Comparison of ENCODE assay signal across 16 cellular contexts in genomic region chr9:128627906-128628305, GRCh38. TPM values are rescaled to one million over a fixed set of nuclear protein-coding genes. Genes with fewer than 3 reads are reported as not detected.
DNase-seq lines count a peak whose midpoint lies in the region; ATAC-seq and TF ChIP-seq lines count a peak whose summit lies in the region.
"Had no signal": no experiment of that assay in that cellular context is flagged by ENCODE, and none has a peak within 500 bp of the region (broad histone marks: within the 10 kb centered on the region; RNA-seq: fewer than 3 reads in every experiment).

No MANE protein-coding gene starts in this region.

- H3K4me1 Mint-ChIP-seq in activated T-helper 17 cell treated with anti-CD3 and anti-CD28 coated beads, Interleukin-2, amount 50 U/mL, for 72 hours = no peaks in the 10 kb centered on the region
- H3K4me1 Mint-ChIP-seq in progenitor cell of endocrine pancreas (ENCODE audit: low read depth) = no peaks in the 10 kb centered on the region
- no peaks in the 10 kb centered on the region for H3K4me1 Mint-ChIP-seq in activated CD4-positive, alpha-beta T cell treated with anti-CD3 and anti-CD28 coated beads for 36 hours
- H3K4me1 Mint-ChIP-seq: activated CD4-positive, alpha-beta memory T cell treated with anti-CD3 and anti-CD28 coated beads, Interleukin-2, amount 10 ng/mL, durations not matched to agents 7 days and 5 days had no signal

- H3K36me3 Mint-ChIP-seq in activated T-helper 17 cell treated with anti-CD3 and anti-CD28 coated beads, Interleukin-2, amount 50 U/mL, for 72 hours (ENCODE audit: low read depth) = peaks cover 97% of the 10 kb centered on the region
- H3K36me3 Mint-ChIP-seq in progenitor cell of endocrine pancreas (ENCODE audit: insufficient read depth) = peaks cover 25% of the 10 kb centered on the region
- H3K36me3 Mint-ChIP-seq in activated CD4-positive, alpha-beta T cell treated with anti-CD3 and anti-CD28 coated beads for 36 hours (ENCODE audit: low read depth) = peaks cover 41% of the 10 kb centered on the region

- no peak overlapping the region for H3K4me3 Mint-ChIP-seq in activated T-helper 17 cell treated with anti-CD3 and anti-CD28 coated beads, Interleukin-2, amount 50 U/mL, for 72 hours
- no peak overlapping the region for H3K4me3 Mint-ChIP-seq in progenitor cell of endocrine pancreas (ENCODE audit: low read depth)
- no peak overlapping the region for H3K4me3 Mint-ChIP-seq in activated CD4-positive, alpha-beta T cell treated with anti-CD3 and anti-CD28 coated beads for 36 hours
- H3K4me3 Mint-ChIP-seq: activated CD4-positive, alpha-beta memory T cell treated with anti-CD3 and anti-CD28 coated beads, Interleukin-2, amount 10 ng/mL, durations not matched to agents 7 days and 5 days; type B pancreatic cell had no signal

- POLR2A ChIA-PET in activated CD4-positive, alpha-beta T cell treated with anti-CD3 and anti-CD28 coated beads for 36 hours (lab: Charles Lee) = no interaction called here

- CTCF ChIA-PET in activated CD4-positive, alpha-beta T cell treated with anti-CD3 and anti-CD28 coated beads for 36 hours (lab: Charles Lee) = no interaction called here

- intact Hi-C loops in Right ventricle myocardium superior (cut with DNase I) = no loop called here
- intact Hi-C loops in activated CD4-positive, alpha-beta T cell treated with anti-CD3 and anti-CD28 coated beads for 36 hours (cut with DNase I, micrococcal nuclease) = no loop called here

- no peak for ATAC-seq in activated T-helper 17 cell treated with anti-CD3 and anti-CD28 coated beads, Interleukin-2, amount 50 U/mL, for 72 hours (replicated peaks)
- peak; percentile 2 for ATAC-seq in Right ventricle myocardium superior (ENCODE audit: poor library complexity)
- ATAC-seq in HG03095 (IDR thresholded peaks at IDR 0.05; ENCODE audit: unreplicated experiment) = no peak
- ATAC-seq in activated CD4-positive, alpha-beta T cell treated with anti-CD3 and anti-CD28 coated beads for 36 hours = no peak
- ATAC-seq in GM21619 (IDR thresholded peaks at IDR 0.05; ENCODE audit: unreplicated experiment) = no peak

- peak overlapping the region; percentile 40 for H3K27ac ChIP-seq in 22Rv1
- H3K27ac ChIP-seq: brain microvascular endothelial cell, SJCRH30 had no signal

- DNase-seq in Right ventricle myocardium superior = no peak
- no peak for DNase-seq in progenitor cell of endocrine pancreas (ENCODE audit: low spot score, unreplicated experiment)
- DNase-seq in GOT3 (lab: John Stamatoyannopoulos, UW) = no peak
- no peak for DNase-seq in activated CD4-positive, alpha-beta T cell treated with anti-CD3 and anti-CD28 coated beads for 36 hours
- DNase-seq: activated CD4-positive, alpha-beta memory T cell treated with anti-CD3 and anti-CD28 coated beads, Interleukin-2, amount 10 ng/mL, durations not matched to agents 7 days and 5 days; activated effector memory CD4-positive, alpha-beta T cell treated with anti-CD3 and anti-CD28 coated beads, Interleukin-2, amount 50 U/mL, for 16 hours; brain microvascular endothelial cell; glutamatergic neuron; SJCRH30; stimulated activated CD4-positive, alpha-beta T cell treated with anti-CD3 and anti-CD28 coated beads, Interleukin-1b, Interleukin-23, amount 100 ng/mL, for 48 hours; T1000 had no signal

- no peak for TF ChIP-seq CTCF in 22Rv1 (IDR thresholded peaks at IDR 0.05)
- TF ChIP-seq CTCF in progenitor cell of endocrine pancreas (IDR thresholded peaks at IDR 0.05; ENCODE audit: unreplicated experiment) = no peak

- no peaks in the 10 kb centered on the region for H3K27me3 Mint-ChIP-seq in activated T-helper 17 cell treated with anti-CD3 and anti-CD28 coated beads, Interleukin-2, amount 50 U/mL, for 72 hours
- H3K27me3 Mint-ChIP-seq in progenitor cell of endocrine pancreas = no peaks in the 10 kb centered on the region
- no peaks in the 10 kb centered on the region for H3K27me3 Mint-ChIP-seq in activated CD4-positive, alpha-beta T cell treated with anti-CD3 and anti-CD28 coated beads for 36 hours
- H3K27me3 Mint-ChIP-seq: activated CD4-positive, alpha-beta memory T cell treated with anti-CD3 and anti-CD28 coated beads, Interleukin-2, amount 10 ng/mL, durations not matched to agents 7 days and 5 days; type B pancreatic cell had no signal

- H3K27ac Mint-ChIP-seq in activated T-helper 17 cell treated with anti-CD3 and anti-CD28 coated beads, Interleukin-2, amount 50 U/mL, for 72 hours = peak overlapping the region; percentile 28
- peak overlapping the region; percentile 21 for H3K27ac Mint-ChIP-seq in progenitor cell of endocrine pancreas
- no peak overlapping the region for H3K27ac Mint-ChIP-seq in activated CD4-positive, alpha-beta T cell treated with anti-CD3 and anti-CD28 coated beads for 36 hours
- H3K27ac Mint-ChIP-seq: activated CD4-positive, alpha-beta memory T cell treated with anti-CD3 and anti-CD28 coated beads, Interleukin-2, amount 10 ng/mL, durations not matched to agents 7 days and 5 days; type B pancreatic cell had no signal

- no peaks in the 10 kb centered on the region for H3K9me3 Mint-ChIP-seq in activated T-helper 17 cell treated with anti-CD3 and anti-CD28 coated beads, Interleukin-2, amount 50 U/mL, for 72 hours
- H3K9me3 Mint-ChIP-seq in progenitor cell of endocrine pancreas (ENCODE audit: low read depth) = no peaks in the 10 kb centered on the region
- no peaks in the 10 kb centered on the region for H3K9me3 Mint-ChIP-seq in activated CD4-positive, alpha-beta T cell treated with anti-CD3 and anti-CD28 coated beads for 36 hours (ENCODE audit: low read depth)
- H3K9me3 Mint-ChIP-seq: activated CD4-positive, alpha-beta memory T cell treated with anti-CD3 and anti-CD28 coated beads, Interleukin-2, amount 10 ng/mL, durations not matched to agents 7 days and 5 days; type B pancreatic cell had no signal

RNA-seq across cellular contexts. Expression of gene DYNC2I2, which starts 28.7 kb away (rescaled TPM):
- total RNA-seq in activated T-helper 17 cell treated with anti-CD3 and anti-CD28 coated beads, Interleukin-2, amount 50 U/mL, for 72 hours = 10 to 100 TPM; 29.4 to 39.8 TPM
- total RNA-seq in Right ventricle myocardium superior (40.0 TPM), progenitor cell of endocrine pancreas (83.4 and 85.4 TPM in 2 replicates)
- total RNA-seq in activated CD4-positive, alpha-beta T cell treated with anti-CD3 and anti-CD28 coated beads for 36 hours = 10 to 100 TPM; 26.7 to 35.7 TPM
